Comparison of ENCODE assay signal across 25 cellular contexts in the genomic region with DNA sequence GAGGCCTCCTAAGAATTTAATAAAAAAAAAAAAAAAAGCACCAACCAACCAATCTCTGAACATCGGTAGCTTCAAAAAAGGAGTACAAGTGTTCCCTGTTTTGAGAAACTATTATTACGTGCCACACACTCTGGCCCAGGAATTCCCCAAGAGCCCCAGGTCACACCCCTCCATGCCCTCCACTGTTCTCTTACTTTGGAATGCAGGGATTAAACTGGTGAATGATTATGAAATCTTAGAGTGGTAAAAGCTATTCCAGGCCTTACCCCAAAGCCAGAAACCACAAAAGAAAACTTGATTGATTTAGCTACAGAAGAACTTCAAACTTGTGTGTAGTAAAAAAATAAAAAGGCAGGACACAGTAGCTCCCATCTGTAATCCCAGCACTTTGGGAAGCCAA. TPM values are rescaled to one million over a fixed set of nuclear protein-coding genes. Genes with fewer than 3 reads are reported as not detected.
DNase-seq lines count a peak whose midpoint lies in the region; ATAC-seq and TF ChIP-seq lines count a peak whose summit lies in the region.
"Had no signal": no experiment of that assay in that cellular context is flagged by ENCODE, and none has a peak within 500 bp of the region (broad histone marks: within the 10 kb centered on the region; RNA-seq: fewer than 3 reads in every experiment).

No MANE protein-coding gene starts in this region.

- peaks cover 16% of the 10 kb centered on the region for H3K4me1 Mint-ChIP-seq in CD4-positive, alpha-beta T cell (ENCODE audit: low read depth)
- H3K4me1 Mint-ChIP-seq in immature natural killer cell (peaks cover 9 to 14% of the 10 kb centered on the region in 2 donors), T-cell (peaks cover 6 to 13% (median 8%) of the 10 kb centered on the region in 3 donors), glutamatergic neuron (ENCODE audit: low read depth, unreplicated experiment) (peaks cover 20% of the 10 kb centered on the region)

- TF ChIP-seq CTCF in CD4-positive, alpha-beta T cell (IDR thresholded peaks at IDR 0.05) = no peak
- TF ChIP-seq CTCF in RWPE2 (IDR thresholded peaks at IDR 0.05; ENCODE audit: poor library complexity, severe bottlenecking) (no peak), glutamatergic neuron (IDR thresholded peaks at IDR 0.05; ENCODE audit: partially characterized antibody, unreplicated experiment) (no peak)

- H3K79me1 ChIP-seq in neuronal stem cell (ENCODE audit: low read depth, low read length) = peaks cover 8% of the 10 kb centered on the region

- no peak overlapping the region for H2BK5ac ChIP-seq in neuronal stem cell (ENCODE audit: low read length)

- no peak overlapping the region for H3K27ac Mint-ChIP-seq in CD4-positive, alpha-beta T cell
- H3K27ac Mint-ChIP-seq in immature natural killer cell = no peak overlapping the region
- no peak overlapping the region for H3K27ac Mint-ChIP-seq in T-cell
- H3K27ac Mint-ChIP-seq in glutamatergic neuron (ENCODE audit: unreplicated experiment) = no peak overlapping the region
- H3K27ac Mint-ChIP-seq: activated CD4-positive, alpha-beta memory T cell treated with anti-CD3 and anti-CD28 coated beads, Interleukin-2, amount 10 ng/mL, durations not matched to agents 7 days and 5 days; activated T-cell treated with anti-CD3 and anti-CD28 coated beads, Interleukin-2, amount 50 U/mL, for 24 hours; dendritic cell treated with granulocyte-macrophage colony-stimulating factor and Interleukin-4, amounts not matched to agents 40 ng/mL and 50 ng/mL, for 4 days; T-helper 1 cell treated with Interleukin-12 subunit alpha and Interleukin-12 subunit beta and Interleukin-4 antibody, amounts not matched to agents 30 μg/mL and 1 μg/mL, for 36 hours had no signal

- no CpG with 5 or more reads among the region's 2 CpGs for WGBS in neuronal stem cell (ENCODE audit: extremely low coverage in 2 of 2, insufficient read length in 2 of 2, insufficient replicate concordance in 1 of 2), 2 donors

- peaks cover 40% of the 10 kb centered on the region for H3K27me3 Mint-ChIP-seq in CD4-positive, alpha-beta T cell
- peaks cover 4 to 20% (median 6%) of the 10 kb centered on the region in 3 donors for H3K27me3 Mint-ChIP-seq in immature natural killer cell (ENCODE audit: low read depth in 3 of 3)
- peaks cover 29 to 41% of the 10 kb centered on the region in 2 donors for H3K27me3 Mint-ChIP-seq in T-cell
- peaks cover 5% of the 10 kb centered on the region for H3K27me3 Mint-ChIP-seq in glutamatergic neuron (ENCODE audit: unreplicated experiment)

- H3K27ac ChIP-seq in CD4-positive, alpha-beta T cell (ENCODE audit: low read depth, low read length) = no peak overlapping the region
- H3K27ac ChIP-seq in RWPE2 (ENCODE audit: poor library complexity, severe bottlenecking) (no peak overlapping the region), neuronal stem cell (replicated peaks; ENCODE audit: low read length) (no peak overlapping the region)
- H3K27ac ChIP-seq: heart right ventricle, neutrophil, transverse colon had no signal

- no peaks in the 10 kb centered on the region for H3K36me3 Mint-ChIP-seq in CD4-positive, alpha-beta T cell (ENCODE audit: low read depth)
- no peaks in the 10 kb centered on the region for H3K36me3 Mint-ChIP-seq in immature natural killer cell
- H3K36me3 Mint-ChIP-seq in T-cell = no peaks in the 10 kb centered on the region
- H3K36me3 Mint-ChIP-seq in glutamatergic neuron (ENCODE audit: unreplicated experiment) = no peaks in the 10 kb centered on the region

- H2BK15ac ChIP-seq in neuronal stem cell (ENCODE audit: low read length) = no peak overlapping the region

- H2AK5ac ChIP-seq in neuronal stem cell (ENCODE audit: low read depth, low read length) = peak overlapping the region; percentile 76

- DNase-seq in CD4-positive, alpha-beta T cell = no peak
- no peak for DNase-seq in RWPE2 (ENCODE audit: low spot score)
- peak; percentile 67 for DNase-seq in fibroblast of peridontal ligament (ENCODE audit: extremely low read depth)
- DNase-seq in neuronal stem cell (ENCODE audit: low spot score) = no peak
- no peak for DNase-seq in immature natural killer cell
- no peak for DNase-seq in T-cell
- no peak for DNase-seq in glutamatergic neuron
- no peak for DNase-seq in epidermal melanocyte (ENCODE audit: insufficient read length, low spot score)
- DNase-seq: activated CD4-positive, alpha-beta memory T cell treated with anti-CD3 and anti-CD28 coated beads, Interleukin-2, amount 10 ng/mL, durations not matched to agents 7 days and 5 days; activated naive CD4-positive, alpha-beta T cell treated with anti-CD3 and anti-CD28 coated beads, Interleukin-2, amount 50 U/mL, for 16 hours; activated T-cell treated with anti-CD3 and anti-CD28 coated beads, Interleukin-2, amount 50 U/mL, for 24 hours; erythroblast; heart right ventricle; islet precursor cell; Karpas-422; NCI-H1092 treated with DMSO at 0.1 percent for 48 hours; NCI-H2081 treated with DMSO at 0.1 percent for 48 hours; NCI-H510A; right cardiac atrium; stimulated activated naive CD8-positive, alpha-beta T cell treated with anti-CD3 and anti-CD28 coated beads, Interleukin-15, Interleukin-2, amounts not matched to agents 100 U/mL and 50 U/mL, for 24 hours; transverse colon had no signal

- no peaks in the 10 kb centered on the region for H3K4me1 ChIP-seq in RWPE2 (ENCODE audit: insufficient read depth, poor library complexity, severe bottlenecking)
- peaks cover 14 to 22% of the 10 kb centered on the region in 2 donors for H3K4me1 ChIP-seq in neuronal stem cell (ENCODE audit: control insufficient read depth in 2 of 2, insufficient read depth in 1 of 2, low read depth in 1 of 2, low read length in 2 of 2)

- CTCF ChIA-PET in CD4-positive, alpha-beta T cell (lab: Charles Lee) = no interaction called here
- CTCF ChIA-PET in T-cell (lab: Charles Lee) = no interaction called here

- intact Hi-C loops in CD4-positive, alpha-beta T cell (cut with DNase I, micrococcal nuclease) = no loop called here

- H3K36me3 ChIP-seq in RWPE2 (ENCODE audit: low read depth) (no peaks in the 10 kb centered on the region), neuronal stem cell (replicated peaks in 1 of 2; ENCODE audit: control insufficient read depth in 2 of 2, insufficient read depth in 2 of 2, low read length in 2 of 2) (no peaks in the 10 kb centered on the region)
- H3K36me3 ChIP-seq: heart right ventricle, neutrophil, transverse colon had no signal

- H3K4me2 ChIP-seq in neuronal stem cell (ENCODE audit: insufficient read depth, low read length, poor library complexity, severe bottlenecking) = no peak overlapping the region

- peaks cover 29% of the 10 kb centered on the region for H3K27me3 ChIP-seq in CD4-positive, alpha-beta T cell (ENCODE audit: control insufficient read depth, insufficient read depth, low read length)
- H3K27me3 ChIP-seq in RWPE2 (ENCODE audit: insufficient read depth, poor library complexity, severe bottlenecking) (no peaks in the 10 kb centered on the region), neuronal stem cell (ENCODE audit: control insufficient read depth in 3 of 3, insufficient read depth in 3 of 3, low read depth in 1 of 3, low read length in 3 of 3) (no peaks in the 10 kb centered on the region)
- H3K27me3 ChIP-seq: transverse colon had no signal

- H3K4me3 ChIP-seq in RWPE2 (ENCODE audit: severe bottlenecking) (no peak overlapping the region), neuronal stem cell (ENCODE audit: low read length in 2 of 2) (no peak overlapping the region)
- H3K4me3 ChIP-seq: heart right ventricle, transverse colon had no signal

- peak overlapping the region; percentile 55 for H3K4me3 Mint-ChIP-seq in CD4-positive, alpha-beta T cell
- H3K4me3 Mint-ChIP-seq in immature natural killer cell (no peak overlapping the region), T-cell (no peak overlapping the region), glutamatergic neuron (ENCODE audit: unreplicated experiment) (no peak overlapping the region)
- H3K4me3 Mint-ChIP-seq: activated CD4-positive, alpha-beta memory T cell treated with anti-CD3 and anti-CD28 coated beads, Interleukin-2, amount 10 ng/mL, durations not matched to agents 7 days and 5 days; dendritic cell treated with granulocyte-macrophage colony-stimulating factor and Interleukin-4, amounts not matched to agents 40 ng/mL and 50 ng/mL, for 4 days; T-helper 1 cell treated with Interleukin-12 subunit alpha and Interleukin-12 subunit beta and Interleukin-4 antibody, amounts not matched to agents 30 μg/mL and 1 μg/mL, for 36 hours had no signal

- H3K9ac ChIP-seq in neuronal stem cell (ENCODE audit: low read depth, low read length, poor library complexity) = no peak overlapping the region

- H3K9me3 Mint-ChIP-seq in CD4-positive, alpha-beta T cell = no peaks in the 10 kb centered on the region
- H3K9me3 Mint-ChIP-seq in immature natural killer cell (no peaks in the 10 kb centered on the region), T-cell (no peaks in the 10 kb centered on the region), glutamatergic neuron (ENCODE audit: unreplicated experiment) (peaks cover 5% of the 10 kb centered on the region)
- H3K9me3 Mint-ChIP-seq: activated CD4-positive, alpha-beta memory T cell treated with anti-CD3 and anti-CD28 coated beads, Interleukin-2, amount 10 ng/mL, durations not matched to agents 7 days and 5 days; activated T-cell treated with anti-CD3 and anti-CD28 coated beads, Interleukin-2, amount 50 U/mL, for 24 hours; dendritic cell treated with granulocyte-macrophage colony-stimulating factor and Interleukin-4, amounts not matched to agents 40 ng/mL and 50 ng/mL, for 4 days; T-helper 1 cell treated with Interleukin-12 subunit alpha and Interleukin-12 subunit beta and Interleukin-4 antibody, amounts not matched to agents 30 μg/mL and 1 μg/mL, for 36 hours had no signal

- H3K18ac ChIP-seq in neuronal stem cell (ENCODE audit: low read length) = no peak overlapping the region

- H4K91ac ChIP-seq in neuronal stem cell (ENCODE audit: low read depth, low read length, poor library complexity) = no peak overlapping the region

- H2AFZ ChIP-seq in neuronal stem cell (ENCODE audit: low read length) = no peak overlapping the region

- ATAC-seq in CD4-positive, alpha-beta T cell (ENCODE audit: poor library complexity) = no peak
- peak; percentile 30; the same call in 2 of the 3 replicates for ATAC-seq in RWPE2 (ENCODE audit: low read depth)
- ATAC-seq in T-cell (replicated peaks in 1 of 4) = no peak
- ATAC-seq: heart right ventricle; right cardiac atrium; Right ventricle myocardium inferior; stimulated activated naive CD8-positive, alpha-beta T cell treated with anti-CD3 and anti-CD28 coated beads, Interleukin-15, Interleukin-2, amounts not matched to agents 100 U/mL and 50 U/mL, for 24 hours had no signal

- no peak overlapping the region for H2BK12ac ChIP-seq in neuronal stem cell (ENCODE audit: low read length)

- H3K4ac ChIP-seq in neuronal stem cell (ENCODE audit: low read length) = no peak overlapping the region

- no peak overlapping the region for H2BK120ac ChIP-seq in neuronal stem cell (ENCODE audit: low read depth, low read length)

- no peaks in the 10 kb centered on the region for H3K9me3 ChIP-seq in CD4-positive, alpha-beta T cell (ENCODE audit: control insufficient read depth, low read length)
- H3K9me3 ChIP-seq in RWPE2 (ENCODE audit: severe bottlenecking) = no peaks in the 10 kb centered on the region
- H3K9me3 ChIP-seq in neuronal stem cell (replicated peaks in 1 of 2; ENCODE audit: control insufficient read depth in 2 of 2, insufficient read depth in 1 of 2, low read depth in 1 of 2, low read length in 2 of 2) = no peaks in the 10 kb centered on the region
- H3K9me3 ChIP-seq: heart right ventricle, neutrophil, transverse colon had no signal

- POLR2A ChIA-PET in CD4-positive, alpha-beta T cell (lab: Charles Lee) = no interaction called here
- POLR2A ChIA-PET in T-cell (lab: Charles Lee) = no interaction called here

- H3K23ac ChIP-seq in neuronal stem cell (ENCODE audit: low read depth, low read length, poor library complexity) = no peak overlapping the region

- no peak overlapping the region for H3K14ac ChIP-seq in neuronal stem cell (ENCODE audit: low read length)

- no peak overlapping the region for H4K8ac ChIP-seq in neuronal stem cell (ENCODE audit: low read depth, low read length)

RNA-seq across cellular contexts. Expression of a gene that starts 2.6 kb away (rescaled TPM):
- under 1 TPM; 0.27 to 0.47 TPM for total RNA-seq in CD4-positive, alpha-beta T cell
- 20.7 TPM for polyA plus RNA-seq in neuronal stem cell (2013, experiment 1 of 2)
- 20.4 TPM for polyA plus RNA-seq in neuronal stem cell (2013, experiment 2 of 2)
- polyA plus RNA-seq in immature natural killer cell = 1 to 10 TPM in 1 of 3 donors, under 1 TPM in 2; 0.29 to 1.2 (median 0.39) TPM
- total RNA-seq in T-cell (1 to 10 TPM in 3 of 5 donors, under 1 TPM in 2; 0.35 to 2.0 (median 1.7) TPM), glutamatergic neuron (ENCODE audit: unreplicated experiment) (22.2 TPM)

RNA-seq across cellular contexts. Expression of a gene that starts 23.5 kb away (rescaled TPM):
- total RNA-seq in CD4-positive, alpha-beta T cell = 10 to 100 TPM; 20.8 to 23.2 TPM
- polyA plus RNA-seq in neuronal stem cell (2013, experiment 1 of 2) = 88.3 TPM
- 78.9 TPM for polyA plus RNA-seq in neuronal stem cell (2013, experiment 2 of 2)
- 10 to 100 TPM; 28.6 to 53.4 (median 32.9) TPM for polyA plus RNA-seq in immature natural killer cell
- total RNA-seq in T-cell (10 to 100 TPM; 17.7 to 36.6 (median 32.8) TPM), glutamatergic neuron (ENCODE audit: unreplicated experiment) (30.7 TPM)

RNA-seq across cellular contexts. Expression of a gene that starts 44.3 kb away (rescaled TPM):
- total RNA-seq in CD4-positive, alpha-beta T cell = not detected
- not detected for polyA plus RNA-seq in neuronal stem cell (2013, experiment 1 of 2)
- polyA plus RNA-seq in neuronal stem cell (2013, experiment 2 of 2) = not detected
- not detected for polyA plus RNA-seq in immature natural killer cell
- total RNA-seq in T-cell (not detected), glutamatergic neuron (ENCODE audit: unreplicated experiment) (not detected)
- total RNA-seq: activated CD4-positive, alpha-beta memory T cell treated with anti-CD3 and anti-CD28 coated beads, Interleukin-2, amount 10 ng/mL, durations not matched to agents 7 days and 5 days; Right ventricle myocardium inferior; transverse colon had no signal
- polyA plus RNA-seq: right cardiac atrium had no signal
